13 cellular contexts compared by ENCODE assay signal in the genomic region with DNA sequence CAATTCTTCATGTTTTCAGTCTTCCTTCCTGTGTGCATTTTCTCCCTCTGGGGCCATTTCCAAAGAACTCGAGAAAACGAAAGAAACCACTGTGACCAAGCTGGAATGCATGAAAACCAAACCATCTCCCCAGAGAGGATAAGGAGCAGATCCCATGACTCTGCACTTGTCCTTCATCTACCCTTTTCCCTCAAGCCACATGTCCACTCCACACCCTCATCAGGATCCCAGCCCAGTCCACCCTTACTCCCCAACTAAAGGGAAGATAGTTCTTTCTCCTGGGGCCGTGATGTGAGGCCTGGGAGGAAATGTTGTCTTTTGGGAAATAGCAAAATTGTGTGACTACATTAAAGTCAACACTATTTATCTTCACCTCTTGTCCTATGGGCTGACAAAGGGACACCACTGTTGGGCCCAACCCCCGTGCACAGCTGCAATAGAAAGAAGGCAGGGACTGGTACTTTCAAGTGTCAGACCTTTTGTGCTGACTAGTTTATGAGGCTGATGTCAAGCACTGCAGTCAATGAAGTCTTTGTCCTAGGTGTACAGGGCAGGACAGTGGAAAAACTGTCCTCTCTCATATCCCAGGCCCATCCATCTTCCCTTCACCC.
DNase-seq lines count a peak whose midpoint lies in the region; ATAC-seq and TF ChIP-seq lines count a peak whose summit lies in the region.
"Had no signal": no experiment of that assay in that cellular context is flagged by ENCODE, and none has a peak within 500 bp of the region (broad histone marks: within the 10 kb centered on the region; RNA-seq: fewer than 3 reads in every experiment).

No MANE protein-coding gene starts in this region.

- H3K9me1 ChIP-seq in IMR-90 (ENCODE audit: insufficient read depth, low read length): peaks cover 6% of the 10 kb centered on the region

- H3K9me3 ChIP-seq in IMR-90 (ENCODE audit: control insufficient read depth, insufficient read depth, low read length): no peaks in the 10 kb centered on the region
- no peaks in the 10 kb centered on the region for H3K9me3 ChIP-seq in neural progenitor cell (ENCODE audit: low read depth)
- H3K9me3 ChIP-seq: HAP-1 had no signal

- no peaks in the 10 kb centered on the region for H3K79me2 ChIP-seq in neural progenitor cell (ENCODE audit: low read depth)

- H3K14ac ChIP-seq in IMR-90 (replicated peaks; ENCODE audit: low read depth, low read length): peak overlapping the region; percentile 20; the same call in 1 of the 2 replicates

- no peak overlapping the region for H2BK5ac ChIP-seq in IMR-90 (ENCODE audit: low read depth, low read length, poor library complexity, severe bottlenecking)

- peak overlapping the region; percentile 44; the same call in 1 of the 2 replicates for H4K91ac ChIP-seq in IMR-90 (ENCODE audit: insufficient read depth, low read depth, low read length)

- peaks cover 20% of the 10 kb centered on the region for H3K4me1 ChIP-seq in IMR-90 (ENCODE audit: control insufficient read depth, insufficient read depth, low read length)
- H3K4me1 ChIP-seq in neural progenitor cell: peaks cover 51% of the 10 kb centered on the region

- intact Hi-C loops in IMR-90 (cut with micrococcal nuclease): loop anchor here (10.0 kb wide), 1 partner anchor 559 kb away; no protein-coding TSS in a partner anchor

- peaks cover 2% of the 10 kb centered on the region for H3K36me3 Mint-ChIP-seq in neural progenitor cell
- H3K36me3 Mint-ChIP-seq in immature natural killer cell: no peaks in the 10 kb centered on the region

- H4K5ac ChIP-seq in IMR-90 (ENCODE audit: low read depth, low read length): no peak overlapping the region; the same call in 1 of the 2 replicates

- no peak overlapping the region for H3K27ac ChIP-seq in IMR-90 (ENCODE audit: insufficient read depth, low read length)
- peak overlapping the region; percentile 47 for H3K27ac ChIP-seq in neural progenitor cell

- H3K79me1 ChIP-seq in IMR-90 (ENCODE audit: low read depth in 1 of 2, low read length in 2 of 2): no peaks in the 10 kb centered on the region

- H2AK9ac ChIP-seq in IMR-90 (replicated peaks; ENCODE audit: low read depth, low read length, poor library complexity): no peak overlapping the region

- peak overlapping the region in 1 of 2 experiments; percentile 14; a peak in 1 of 4 replicates for H4K8ac ChIP-seq in IMR-90 (ENCODE audit: low read depth in 2 of 2, low read length in 2 of 2)

- H3K56ac ChIP-seq in IMR-90 (ENCODE audit: extremely low read depth, insufficient read depth, low read length): no peak overlapping the region

- in situ Hi-C loops in IMR-90 (cut with MboI; ENCODE audit: low sequenced_read_pairs): no loop called here

- H2BK15ac ChIP-seq in IMR-90 (ENCODE audit: low read depth, low read length): no peak overlapping the region

- H3K9ac ChIP-seq in IMR-90 (ENCODE audit: low read depth, low read length) (no peak overlapping the region), neural progenitor cell (no peak overlapping the region)

- H3K27ac Mint-ChIP-seq in neural progenitor cell: peak overlapping the region; percentile 64
- H3K27ac Mint-ChIP-seq in immature natural killer cell: peak overlapping the region in 3 of 6 donors; percentile 39 to 69 (median 51)

- H3K36me3 ChIP-seq in IMR-90 (ENCODE audit: control insufficient read depth, insufficient read depth, low read length) (no peaks in the 10 kb centered on the region), neural progenitor cell (no peaks in the 10 kb centered on the region)
- H3K36me3 ChIP-seq: HAP-1 had no signal

- TF ChIP-seq POLR2A in IMR-90 (IDR thresholded peaks at IDR 0.05; ENCODE audit: low read depth, low read length): no peak

- no peak for TF ChIP-seq RAD21 in IMR-90 (IDR thresholded peaks at IDR 0.05; ENCODE audit: low read length)

- H3K27me3 ChIP-seq in IMR-90 (ENCODE audit: control insufficient read depth, insufficient read depth, low read length) (no peaks in the 10 kb centered on the region), neural progenitor cell (no peaks in the 10 kb centered on the region)

- WGBS in IMR-90 (ENCODE audit: extremely low coverage in 2 of 2, insufficient read length in 1 of 2), 2 experiments: 93% methylated on average over 3 of the region's 4 CpGs; no CpG with 5 or more reads in 1 of the 2 experiments

- peak overlapping the region; percentile 67; the same call in 1 of the 2 replicates for H2BK20ac ChIP-seq in IMR-90 (ENCODE audit: low read depth, low read length)

- H3K4me1 Mint-ChIP-seq in neural progenitor cell (peaks cover 71% of the 10 kb centered on the region), immature natural killer cell (peaks cover 41 to 44% of the 10 kb centered on the region in 2 donors)

- POLR2A ChIA-PET in IMR-90 (lab: Charles Lee; ENCODE audit: unreplicated experiment): no interaction called here

- CTCF ChIA-PET in IMR-90 (lab: Yijun Ruan, JAX): no interaction called here

- H3K4me3 Mint-ChIP-seq in neural progenitor cell: no peak overlapping the region
- H3K4me3 Mint-ChIP-seq in immature natural killer cell: no peak overlapping the region

- H3K4me2 ChIP-seq in IMR-90 (ENCODE audit: low read depth, low read length): no peak overlapping the region
- H3K4me2 ChIP-seq in neural progenitor cell: peak overlapping the region; percentile 36

- H3K9me3 Mint-ChIP-seq in neural progenitor cell: peaks cover 3% of the 10 kb centered on the region
- no peaks in the 10 kb centered on the region for H3K9me3 Mint-ChIP-seq in immature natural killer cell

- H2AFZ ChIP-seq in IMR-90 (replicated peaks; ENCODE audit: low read length, poor library complexity): no peak overlapping the region
- peak overlapping the region; percentile 8 for H2AFZ ChIP-seq in neural progenitor cell (replicated peaks)

- H3K27me3 Mint-ChIP-seq in neural progenitor cell (ENCODE audit: insufficient read depth, low read depth): no peaks in the 10 kb centered on the region
- peaks cover 0 to 3% (median 0%) of the 10 kb centered on the region in 3 donors for H3K27me3 Mint-ChIP-seq in immature natural killer cell (ENCODE audit: low read depth in 3 of 3)

- dilution Hi-C loops in IMR-90 (cut with HindIII; ENCODE audit: low sequenced_read_pairs, unreplicated experiment): no loop called here

- ATAC-seq in IMR-90 (ENCODE audit: low read depth): no peak
- ATAC-seq in GM18498 (IDR thresholded peaks at IDR 0.05; ENCODE audit: unreplicated experiment): no peak
- ATAC-seq in GM18502 (IDR thresholded peaks at IDR 0.05; ENCODE audit: poor library complexity, unreplicated experiment): no peak

- H2BK120ac ChIP-seq in IMR-90 (ENCODE audit: low read depth, low read length): peak overlapping the region; percentile 43; the same call in 1 of the 2 replicates

- H3K4me3 ChIP-seq in IMR-90 (ENCODE audit: insufficient read depth, low read depth, low read length) (no peak overlapping the region), neural progenitor cell (no peak overlapping the region)
- H3K4me3 ChIP-seq: HAP-1 had no signal

- peak overlapping the region; percentile 43; the same call in 1 of the 2 replicates for H3K4ac ChIP-seq in IMR-90 (ENCODE audit: low read depth, low read length)

- BruUV-seq in IMR-90 (replicated peaks; lab: Mats Ljungman, UMichigan): no TSS peak

- H3K23ac ChIP-seq in IMR-90 (ENCODE audit: low read depth, low read length): no peak overlapping the region

- peaks cover 32% of the 10 kb centered on the region for H3F3A ChIP-seq in neural progenitor cell (ENCODE audit: low read depth)

- TF ChIP-seq CTCF in IMR-90 (conservative IDR thresholded peaks at IDR 0.05; ENCODE audit: low read depth, low read length): no peak
- TF ChIP-seq CTCF in neural progenitor cell (IDR thresholded peaks at IDR 0.05): no peak

- H2AK5ac ChIP-seq in IMR-90 (ENCODE audit: low read depth, low read length): no peak overlapping the region; the same call in 1 of the 2 replicates

- peak overlapping the region; percentile 33; the same call in 1 of the 2 replicates for H3K18ac ChIP-seq in IMR-90 (ENCODE audit: low read depth, low read length)

- H4K20me1 ChIP-seq in IMR-90 (ENCODE audit: insufficient read depth, low read length) (no peaks in the 10 kb centered on the region), neural progenitor cell (ENCODE audit: low read depth) (no peaks in the 10 kb centered on the region)

- DNase-seq in AG20443 (ENCODE audit: low spot score) (peak; percentile 29), IMR-90 (no peak), epidermal melanocyte (ENCODE audit: insufficient read length, low spot score) (peak; percentile 79), neural progenitor cell (ENCODE audit: low spot score) (no peak), NCI-H526 (lab: John Stamatoyannopoulos, UW) (no peak), immature natural killer cell (no peak)
- DNase-seq: activated CD4-positive, CD25-positive, alpha-beta regulatory T cell; activated gamma-delta T cell treated with Interleukin-2 at 50 U/mL for 16 hours; kidney glomerular epithelial cell; NCI-H2081 had no signal

TF ChIP-seq in IMR-90, 13 proteins besides CTCF, POLR2A, EP300 and RAD21:
- TF ChIP-seq CEBPB (IDR thresholded peaks at IDR 0.05; ENCODE audit: low read depth, low read length) (no peak), MAZ (IDR thresholded peaks at IDR 0.05; ENCODE audit: borderline replicate concordance, low read depth, low read length) (no peak), FOS (IDR thresholded peaks at IDR 0.05; ENCODE audit: low read depth, low read length) (no peak), RFX5 (IDR thresholded peaks at IDR 0.05; ENCODE audit: low read depth, low read length) (no peak), MXI1 (IDR thresholded peaks at IDR 0.05; ENCODE audit: borderline replicate concordance, low read depth, low read length) (no peak), SMC3 (IDR thresholded peaks at IDR 0.05; ENCODE audit: low read depth, low read length) (no peak), RCOR1 (IDR thresholded peaks at IDR 0.05; ENCODE audit: insufficient replicate concordance, low read length) (no peak)
- TF ChIP-seq, protein P1, sequence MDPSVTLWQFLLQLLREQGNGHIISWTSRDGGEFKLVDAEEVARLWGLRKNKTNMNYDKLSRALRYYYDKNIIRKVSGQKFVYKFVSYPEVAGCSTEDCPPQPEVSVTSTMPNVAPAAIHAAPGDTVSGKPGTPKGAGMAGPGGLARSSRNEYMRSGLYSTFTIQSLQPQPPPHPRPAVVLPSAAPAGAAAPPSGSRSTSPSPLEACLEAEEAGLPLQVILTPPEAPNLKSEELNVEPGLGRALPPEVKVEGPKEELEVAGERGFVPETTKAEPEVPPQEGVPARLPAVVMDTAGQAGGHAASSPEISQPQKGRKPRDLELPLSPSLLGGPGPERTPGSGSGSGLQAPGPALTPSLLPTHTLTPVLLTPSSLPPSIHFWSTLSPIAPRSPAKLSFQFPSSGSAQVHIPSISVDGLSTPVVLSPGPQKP (IDR thresholded peaks at IDR 0.05; ENCODE audit: borderline replicate concordance, low read depth, low read length): no peak
TF ChIP-seq in IMR-90: peak in this region for 0.

Comparison
In these comparisons a context has a peak if more than half of its experiments do, and no peak if none do; other contexts are left out.
1. DNase-seq: peak in AG20443 (single experiment) and epidermal melanocyte (single experiment); none in IMR-90 (single experiment), neural progenitor cell (single experiment), NCI-H526 (0 of 2) and immature natural killer cell (0 of 3).